22 cellular contexts compared by ENCODE assay signal in genomic region chr12:113096675-113097461, GRCh38. TPM values are rescaled to one million over a fixed set of nuclear protein-coding genes. Genes with fewer than 3 reads are reported as not detected.
DNase-seq lines count a peak whose midpoint lies in the region; ATAC-seq and TF ChIP-seq lines count a peak whose summit lies in the region.
"Had no signal": no experiment of that assay in that cellular context is flagged by ENCODE, and none has a peak within 500 bp of the region (broad histone marks: within the 10 kb centered on the region; RNA-seq: fewer than 3 reads in every experiment).

No MANE protein-coding gene starts in this region.

- peaks cover 17% of the 10 kb centered on the region for H3K79me2 ChIP-seq in DOHH2 (ENCODE audit: control insufficient read depth, low read length)

- H3K4me3 ChIP-seq in DOHH2 (ENCODE audit: low read length) (no peak overlapping the region), neuronal stem cell (ENCODE audit: low read length in 2 of 2) (no peak overlapping the region), upper lobe of right lung (no peak overlapping the region), left ventricle myocardium inferior (no peak overlapping the region)
- no peak overlapping the region for H3K4me3 ChIP-seq in effector memory CD4-positive, alpha-beta T cell (ENCODE audit: insufficient read depth, low read depth, low read length, poor library complexity, severe bottlenecking)
- H3K4me3 ChIP-seq: K562, SJSA1 had no signal

- H2AK5ac ChIP-seq in neuronal stem cell (ENCODE audit: low read depth, low read length), result peak overlapping the region; percentile 29

- H3K9me3 ChIP-seq in DOHH2 (ENCODE audit: control insufficient read depth, insufficient read depth, low read length) (no peaks in the 10 kb centered on the region), neuronal stem cell (replicated peaks in 1 of 2; ENCODE audit: control insufficient read depth in 2 of 2, insufficient read depth in 1 of 2, low read depth in 1 of 2, low read length in 2 of 2) (no peaks in the 10 kb centered on the region), upper lobe of right lung (no peaks in the 10 kb centered on the region), left ventricle myocardium inferior (replicated peaks) (no peaks in the 10 kb centered on the region)
- no peaks in the 10 kb centered on the region for H3K9me3 ChIP-seq in effector memory CD4-positive, alpha-beta T cell (ENCODE audit: control insufficient read depth, low read length)
- H3K9me3 ChIP-seq: SJSA1 had no signal

- H3K4me1 Mint-ChIP-seq in brain, result peaks cover 30% of the 10 kb centered on the region

- H3K27me3 ChIP-seq in DOHH2 (ENCODE audit: control insufficient read depth, low read length), result no peaks in the 10 kb centered on the region
- H3K27me3 ChIP-seq in neuronal stem cell (ENCODE audit: control insufficient read depth in 3 of 3, insufficient read depth in 3 of 3, low read depth in 1 of 3, low read length in 3 of 3), result peaks cover 0 to 6% (median 0%) of the 10 kb centered on the region in 3 experiments
- H3K27me3 ChIP-seq in effector memory CD4-positive, alpha-beta T cell (replicated peaks; ENCODE audit: control insufficient read depth, insufficient read depth, low read length, poor library complexity, severe bottlenecking), result no peaks in the 10 kb centered on the region
- H3K27me3 ChIP-seq in upper lobe of right lung, result peaks cover 13% of the 10 kb centered on the region
- H3K27me3 ChIP-seq in left ventricle myocardium inferior (ENCODE audit: low read depth), result peaks cover 72% of the 10 kb centered on the region
- H3K27me3 ChIP-seq: SJSA1 had no signal

- peaks cover 74% of the 10 kb centered on the region for H3K36me3 ChIP-seq in DOHH2 (ENCODE audit: control insufficient read depth, low read length)
- H3K36me3 ChIP-seq in neuronal stem cell (replicated peaks in 1 of 2; ENCODE audit: control insufficient read depth in 2 of 2, insufficient read depth in 2 of 2, low read length in 2 of 2), result no peaks in the 10 kb centered on the region
- peaks cover 6% of the 10 kb centered on the region for H3K36me3 ChIP-seq in effector memory CD4-positive, alpha-beta T cell (ENCODE audit: control insufficient read depth, insufficient read depth, low read length)
- H3K36me3 ChIP-seq in upper lobe of right lung, result no peaks in the 10 kb centered on the region
- H3K36me3 ChIP-seq in left ventricle myocardium inferior, result no peaks in the 10 kb centered on the region
- H3K36me3 ChIP-seq: SJSA1 had no signal

- H2AFZ ChIP-seq in neuronal stem cell (ENCODE audit: low read length), result no peak overlapping the region

- H2BK15ac ChIP-seq in neuronal stem cell (ENCODE audit: low read length), result peak overlapping the region; percentile 7

- no peak overlapping the region for H4K8ac ChIP-seq in neuronal stem cell (ENCODE audit: low read depth, low read length)

- peaks cover 71% of the 10 kb centered on the region for H3F3A ChIP-seq in DOHH2 (ENCODE audit: control insufficient read depth, insufficient read depth)

- no peak for ATAC-seq in upper lobe of right lung
- ATAC-seq in HG03460 (IDR thresholded peaks at IDR 0.05; ENCODE audit: unreplicated experiment), result no peak
- ATAC-seq: K562, T-cell had no signal

- DNase-seq in NCI-H2171 (lab: John Stamatoyannopoulos, UW) (peak; percentile 54), neuronal stem cell (ENCODE audit: low spot score) (no peak), upper lobe of right lung (no peak), left ventricle myocardium inferior (no peak)
- no peak for DNase-seq in effector memory CD4-positive, alpha-beta T cell
- DNase-seq: AML-193; CD4-positive, CD25-positive, alpha-beta regulatory T cell; DMS79 treated with DMSO at 0.1 percent for 48 hours; NCI-H1105; NCI-H187 treated with DMSO at 0.1 percent for 48 hours; NCI-H510A; OCI-M1; T-cell had no signal

- peak overlapping the region in 3 of 5 experiments; percentile 89 to 98 (median 95) for H3K27ac Mint-ChIP-seq in brain

- TF ChIP-seq CTCF in DOHH2 (IDR thresholded peaks at IDR 0.05; ENCODE audit: low read depth, low read length, poor library complexity, severe bottlenecking), result no peak
- TF ChIP-seq CTCF in brain (conservative IDR thresholded peaks at IDR 0.05), result no peak
- no peak for TF ChIP-seq CTCF in upper lobe of right lung (IDR thresholded peaks at IDR 0.05)
- TF ChIP-seq CTCF in left ventricle myocardium inferior (IDR thresholded peaks at IDR 0.05; ENCODE audit: borderline replicate concordance), result no peak

- H3K4ac ChIP-seq in neuronal stem cell (ENCODE audit: low read length), result no peak overlapping the region

- no peak overlapping the region for H3K4me3 Mint-ChIP-seq in brain
- H3K4me3 Mint-ChIP-seq: CD4-positive, CD25-positive, alpha-beta regulatory T cell; H9; T-cell had no signal

- H3K18ac ChIP-seq in neuronal stem cell (ENCODE audit: low read length), result peak overlapping the region; percentile 9

- H3K36me3 Mint-ChIP-seq in brain, result peaks cover 8% of the 10 kb centered on the region

- peaks cover 4% of the 10 kb centered on the region for H3K27me3 Mint-ChIP-seq in brain
- H3K27me3 Mint-ChIP-seq: CD4-positive, CD25-positive, alpha-beta regulatory T cell; T-cell had no signal

- no peak overlapping the region for H2BK120ac ChIP-seq in neuronal stem cell (ENCODE audit: low read depth, low read length)

- H4K20me1 ChIP-seq in DOHH2 (ENCODE audit: control insufficient read depth, insufficient read depth, low read depth, low read length), result no peaks in the 10 kb centered on the region

- WGBS in neuronal stem cell (ENCODE audit: extremely low coverage in 2 of 2, insufficient read length in 2 of 2, insufficient replicate concordance in 1 of 2), 2 donors, result no CpG with 5 or more reads among the region's 30 CpGs

- intact Hi-C loops in upper lobe of right lung (cut with DNase I), result no loop called here
- intact Hi-C loops in left ventricle myocardium inferior (cut with micrococcal nuclease), result no loop called here

- no peak overlapping the region for H3K14ac ChIP-seq in neuronal stem cell (ENCODE audit: low read length)

- no peaks in the 10 kb centered on the region for H3K9me2 ChIP-seq in DOHH2 (replicated peaks; ENCODE audit: control insufficient read depth, low read length)

- H2BK12ac ChIP-seq in neuronal stem cell (ENCODE audit: low read length), result no peak overlapping the region

- H3K4me1 ChIP-seq in DOHH2 (ENCODE audit: control insufficient read depth, low read length), result peaks cover 89% of the 10 kb centered on the region
- peaks cover 8 to 12% of the 10 kb centered on the region in 2 donors for H3K4me1 ChIP-seq in neuronal stem cell (ENCODE audit: control insufficient read depth in 2 of 2, insufficient read depth in 1 of 2, low read depth in 1 of 2, low read length in 2 of 2)
- H3K4me1 ChIP-seq in effector memory CD4-positive, alpha-beta T cell (ENCODE audit: control insufficient read depth, insufficient read depth, low read length, poor library complexity, severe bottlenecking), result peaks cover 13% of the 10 kb centered on the region
- H3K4me1 ChIP-seq in upper lobe of right lung, result peaks cover 4% of the 10 kb centered on the region
- H3K4me1 ChIP-seq in left ventricle myocardium inferior, result peaks cover 15% of the 10 kb centered on the region
- H3K4me1 ChIP-seq: SJSA1 had no signal

- H2BK5ac ChIP-seq in neuronal stem cell (ENCODE audit: low read length), result no peak overlapping the region

- H3K9me3 Mint-ChIP-seq in brain, result peaks cover 0 to 8% (median 0%) of the 10 kb centered on the region in 5 experiments
- H3K9me3 Mint-ChIP-seq: H9, T-cell had no signal

- H3K79me1 ChIP-seq in neuronal stem cell (ENCODE audit: low read depth, low read length), result peaks cover 2% of the 10 kb centered on the region

- peak overlapping the region; percentile 66 for H3K27ac ChIP-seq in DOHH2 (ENCODE audit: low read depth, low read length)
- no peak overlapping the region for H3K27ac ChIP-seq in neuronal stem cell (replicated peaks; ENCODE audit: low read length)
- H3K27ac ChIP-seq in effector memory CD4-positive, alpha-beta T cell (ENCODE audit: insufficient read depth, low read length, poor library complexity, severe bottlenecking), result no peak overlapping the region
- no peak overlapping the region for H3K27ac ChIP-seq in upper lobe of right lung
- no peak overlapping the region for H3K27ac ChIP-seq in left ventricle myocardium inferior (replicated peaks)
- H3K27ac ChIP-seq: HL-60, SJSA1 had no signal

- peak overlapping the region; percentile 63 for H3K9ac ChIP-seq in neuronal stem cell (ENCODE audit: low read depth, low read length, poor library complexity)

- H3K4me2 ChIP-seq in DOHH2 (ENCODE audit: low read length) (peak overlapping the region; percentile 22; the same call in 1 of the 2 replicates), neuronal stem cell (ENCODE audit: insufficient read depth, low read length, poor library complexity, severe bottlenecking) (no peak overlapping the region)

- no peak overlapping the region for H3K23ac ChIP-seq in neuronal stem cell (ENCODE audit: low read depth, low read length, poor library complexity)

- no peak overlapping the region for H4K91ac ChIP-seq in neuronal stem cell (ENCODE audit: low read depth, low read length, poor library complexity)

RNA-seq across cellular contexts. Expression of gene RASAL1, which starts 38.7 kb away (rescaled TPM):
- 12.3 TPM for polyA plus RNA-seq in brain (ENCODE audit: insufficient read depth, low read depth, low replicate concordance)
- polyA plus RNA-seq in neuronal stem cell (2013, experiment 1 of 2), result 0.26 TPM
- 0.19 TPM for polyA plus RNA-seq in neuronal stem cell (2013, experiment 2 of 2)
- total RNA-seq in upper lobe of right lung (0.26 TPM), left ventricle myocardium inferior (not detected)
- total RNA-seq: CD4-positive, CD25-positive, alpha-beta regulatory T cell; MCF 10A; SJSA1 had no signal

RNA-seq across cellular contexts. Expression of gene DTX1, which starts 40.3 kb away (rescaled TPM):
- 44.6 TPM for polyA plus RNA-seq in brain (ENCODE audit: insufficient read depth, low read depth, low replicate concordance)
- 8.5 TPM for polyA plus RNA-seq in neuronal stem cell (2013, experiment 1 of 2)
- polyA plus RNA-seq in neuronal stem cell (2013, experiment 2 of 2), result 8.4 TPM
- total RNA-seq in upper lobe of right lung (5.1 TPM), left ventricle myocardium inferior (1.5 TPM)
- total RNA-seq: K562, MCF 10A, SJSA1 had no signal
- polyA plus RNA-seq: K562 had no signal

RNA-seq across cellular contexts. Expression of gene CFAP73, which starts 52.7 kb away (rescaled TPM):
- not detected for polyA plus RNA-seq in brain (ENCODE audit: insufficient read depth, low read depth, low replicate concordance)
- polyA plus RNA-seq in neuronal stem cell (2013, experiment 1 of 2), result 0.22 TPM
- 0.19 TPM for polyA plus RNA-seq in neuronal stem cell (2013, experiment 2 of 2)
- total RNA-seq in upper lobe of right lung, result not detected
- not detected for total RNA-seq in left ventricle myocardium inferior
- total RNA-seq: A673, H9, K562, MCF 10A, SJSA1 had no signal
- polyA plus RNA-seq: CD4-positive, CD25-positive, alpha-beta regulatory T cell; K562 had no signal
